8 cellular contexts compared by ENCODE assay signal in genomic region chr3:156816794-156817741, GRCh38. TPM values are rescaled to one million over a fixed set of nuclear protein-coding genes. Genes with fewer than 3 reads are reported as not detected.
A peak's percentile ranks its signal among the peaks of the same experiment; 100 is the strongest.
DNase-seq lines count a peak whose midpoint lies in the region; ATAC-seq and TF ChIP-seq lines count a peak whose summit lies in the region.

No MANE protein-coding gene starts in this region.

- peaks cover 23% of the 10 kb centered on the region for H3K36me3 Mint-ChIP-seq in activated CD8-positive, alpha-beta T cell treated with anti-CD3 and anti-CD28 coated beads, Interleukin-2, amount 10 ng/mL, durations not matched to agents 7 days and 5 days (ENCODE audit: low read depth)

- H3K4me3 ChIP-seq in BE2C (ENCODE audit: low read depth, low read length) (peak overlapping the region; percentile 70), ectodermal cell (ENCODE audit: insufficient read depth, low read depth, low read length) (peak overlapping the region; percentile 40)

- H3K27me3 ChIP-seq in BE2C (peaks cover 26% of the 10 kb centered on the region), ectodermal cell (ENCODE audit: control insufficient read depth, insufficient read depth, low read length, poor library complexity, severe bottlenecking) (peaks cover 38% of the 10 kb centered on the region)

- DNase-seq in BE2C (peak; percentile 79), NCI-H526 (lab: John Stamatoyannopoulos, UW) (peak; percentile 56 to 84), medulla oblongata (ENCODE audit: extremely low spot score) (peak; percentile 64)
- DNase-seq in activated CD8-positive, alpha-beta T cell treated with anti-CD3 and anti-CD28 coated beads, Interleukin-2, amount 10 ng/mL, durations not matched to agents 7 days and 5 days: peak; percentile 93
- DNase-seq in stimulated activated CD8-positive, alpha-beta memory T cell treated with anti-CD3 and anti-CD28 coated beads, Interleukin-12 subunit alpha, Interleukin-12 subunit beta, amount 100 ng/mL, for 1 hour (ENCODE audit: low read depth): peak; percentile 60

- H3K4me1 Mint-ChIP-seq in activated CD8-positive, alpha-beta T cell treated with anti-CD3 and anti-CD28 coated beads, Interleukin-2, amount 10 ng/mL, durations not matched to agents 7 days and 5 days (ENCODE audit: low read depth): peaks cover 72% of the 10 kb centered on the region

- peak overlapping the region; percentile 88 for H3K27ac ChIP-seq in ectodermal cell (ENCODE audit: insufficient read depth, low read depth, low read length, poor library complexity, severe bottlenecking)

- POLR2A ChIA-PET in activated CD8-positive, alpha-beta T cell treated with anti-CD3 and anti-CD28 coated beads, Interleukin-2, amount 10 ng/mL, durations not matched to agents 7 days and 5 days (lab: Charles Lee): interaction anchor here (0.6 to 2.3 kb wide), 10 partner anchors 9 to 344 kb away, joined by 3 to 14 read pairs (median 4); partner anchors contain the start of genes LEKR1 and TIPARP

- H3K36me3 ChIP-seq in BE2C: no peaks in the 10 kb centered on the region
- H3K36me3 ChIP-seq in ectodermal cell (ENCODE audit: control insufficient read depth, insufficient read depth, low read length): no peaks in the 10 kb centered on the region

- H3K4me1 ChIP-seq in BE2C: no peaks in the 10 kb centered on the region
- H3K4me1 ChIP-seq in ectodermal cell (ENCODE audit: control insufficient read depth, insufficient read depth, low read length): peaks cover 5% of the 10 kb centered on the region

- TF ChIP-seq CTCF in BE2C (IDR thresholded peaks at IDR 0.05; ENCODE audit: low read depth, low read length): no peak

- peak overlapping the region; percentile 97 for H3K27ac Mint-ChIP-seq in activated CD8-positive, alpha-beta T cell treated with anti-CD3 and anti-CD28 coated beads, Interleukin-2, amount 10 ng/mL, durations not matched to agents 7 days and 5 days

- H3K4me3 Mint-ChIP-seq in activated CD8-positive, alpha-beta T cell treated with anti-CD3 and anti-CD28 coated beads, Interleukin-2, amount 10 ng/mL, durations not matched to agents 7 days and 5 days: peak overlapping the region; percentile 88

- 0 out of 2 replicates have a peak, but pooled peaks cover 5% of the 10 kb centered on the region for H3K9me3 ChIP-seq in BE2C
- H3K9me3 ChIP-seq in ectodermal cell (ENCODE audit: control insufficient read depth, low read length): no peaks in the 10 kb centered on the region

- CTCF ChIA-PET in activated CD8-positive, alpha-beta T cell treated with anti-CD3 and anti-CD28 coated beads, Interleukin-2, amount 10 ng/mL, durations not matched to agents 7 days and 5 days (lab: Charles Lee): interaction anchor here (0.6 to 1.4 kb wide), 8 partner anchors 22 to 321 kb away, joined by 3 to 6 read pairs (median 4); no protein-coding TSS in a partner anchor

- no peaks in the 10 kb centered on the region for H3K27me3 Mint-ChIP-seq in activated CD8-positive, alpha-beta T cell treated with anti-CD3 and anti-CD28 coated beads, Interleukin-2, amount 10 ng/mL, durations not matched to agents 7 days and 5 days (ENCODE audit: low read depth)

- ATAC-seq in GM19025 (IDR thresholded peaks at IDR 0.05; ENCODE audit: low read depth, unreplicated experiment) (peak; percentile 71), HG03159 (IDR thresholded peaks at IDR 0.05; ENCODE audit: unreplicated experiment) (peak; percentile 75)
- ATAC-seq in activated CD8-positive, alpha-beta T cell treated with anti-CD3 and anti-CD28 coated beads, Interleukin-2, amount 10 ng/mL, durations not matched to agents 7 days and 5 days: peak; percentile 86

- peaks cover 13% of the 10 kb centered on the region for H3K9me3 Mint-ChIP-seq in activated CD8-positive, alpha-beta T cell treated with anti-CD3 and anti-CD28 coated beads, Interleukin-2, amount 10 ng/mL, durations not matched to agents 7 days and 5 days (ENCODE audit: insufficient read depth)

- 4 to 5% methylated on average over 71 of the region's 72 CpGs for WGBS in ectodermal cell, 2 experiments

RNA-seq across cellular contexts. Expression of gene LEKR1, which starts 9.1 kb away (rescaled TPM):
- 0.29 TPM for polyA plus RNA-seq in BE2C (2012; ENCODE audit: insufficient read depth, insufficient read length, low read depth)
- under 1 TPM; 0.68 to 0.81 TPM for total RNA-seq in activated CD8-positive, alpha-beta T cell treated with anti-CD3 and anti-CD28 coated beads, Interleukin-2, amount 10 ng/mL, durations not matched to agents 7 days and 5 days
- polyA plus RNA-seq in ectodermal cell (2013, experiment 1 of 4): 1.4 TPM
- 0.91 TPM for polyA plus RNA-seq in ectodermal cell (2013, experiment 2 of 4)
- 0.53 TPM for polyA plus RNA-seq in ectodermal cell (2013, experiment 3 of 4)
- polyA plus RNA-seq in ectodermal cell (2013, experiment 4 of 4): 0.69 TPM

Comparison
In these comparisons a context has a peak if more than half of its experiments do, and no peak if none do; other contexts are left out.
1. Peak in every context shown above with its lines: DNase-seq, ATAC-seq, H3K4me3 ChIP-seq and H3K27ac ChIP-seq.